ENCODE assay signal across 13 cellular contexts in the genomic region with DNA sequence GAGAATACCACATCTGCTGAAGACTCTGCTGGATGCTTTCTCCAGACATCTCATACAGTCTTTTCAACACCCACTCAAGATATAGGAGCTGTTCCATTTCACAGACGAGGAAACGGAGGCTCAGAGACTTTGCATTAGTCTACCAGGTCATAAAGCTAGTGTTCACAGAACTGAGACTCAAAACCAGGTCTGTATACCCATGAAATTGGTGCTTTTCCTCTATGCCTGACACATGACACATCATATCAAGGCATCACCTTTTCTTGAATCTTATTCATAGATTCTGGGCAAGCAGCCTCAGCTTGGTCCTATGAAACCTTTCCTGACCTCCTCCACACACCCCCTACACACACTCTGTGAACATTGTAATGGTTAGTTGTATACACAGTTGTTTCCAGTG.
"Had no signal": no experiment of that assay in that cellular context is flagged by ENCODE, and none has a peak within 500 bp of the region (broad histone marks: within the 10 kb centered on the region; RNA-seq: fewer than 3 reads in every experiment).

No MANE protein-coding gene starts in this region.

- H3K4me3 Mint-ChIP-seq: activated CD8-positive, alpha-beta T cell treated with anti-CD3 and anti-CD28 coated beads, Interleukin-2, amount 10 ng/mL, durations not matched to agents 7 days and 5 days; neural crest cell had no signal

- H3K9me3 ChIP-seq: ovary, suprapubic skin had no signal

- ATAC-seq: activated CD8-positive, alpha-beta T cell treated with anti-CD3 and anti-CD28 coated beads, Interleukin-2, amount 10 ng/mL, durations not matched to agents 7 days and 5 days had no signal

- H3K27me3 ChIP-seq: ovary, suprapubic skin had no signal

- H3K27ac Mint-ChIP-seq: activated CD8-positive, alpha-beta T cell treated with anti-CD3 and anti-CD28 coated beads, Interleukin-2, amount 10 ng/mL, durations not matched to agents 7 days and 5 days had no signal

- H3K36me3 ChIP-seq: ovary had no signal

- H3K27ac ChIP-seq: epithelial cell of prostate, ovary, SK-N-MC, suprapubic skin had no signal

- H3K4me3 ChIP-seq: ovary, SK-N-MC, suprapubic skin had no signal

- DNase-seq: activated CD4-positive, CD25-positive, alpha-beta regulatory T cell; activated CD8-positive, alpha-beta T cell treated with anti-CD3 and anti-CD28 coated beads, Interleukin-2, amount 10 ng/mL, durations not matched to agents 7 days and 5 days; activated gamma-delta T cell treated with Interleukin-2 at 50 U/mL for 16 hours; caudate nucleus; effector memory CD4-positive, alpha-beta T cell; hippocampal formation; kidney glomerular epithelial cell; ovary; stimulated activated CD4-positive, alpha-beta T cell treated with anti-CD3 and anti-CD28 coated beads, Interleukin-15, amount 100 ng/mL, for 24 hours had no signal
